ENCODE assay signal across 24 cellular contexts in the genomic region with DNA sequence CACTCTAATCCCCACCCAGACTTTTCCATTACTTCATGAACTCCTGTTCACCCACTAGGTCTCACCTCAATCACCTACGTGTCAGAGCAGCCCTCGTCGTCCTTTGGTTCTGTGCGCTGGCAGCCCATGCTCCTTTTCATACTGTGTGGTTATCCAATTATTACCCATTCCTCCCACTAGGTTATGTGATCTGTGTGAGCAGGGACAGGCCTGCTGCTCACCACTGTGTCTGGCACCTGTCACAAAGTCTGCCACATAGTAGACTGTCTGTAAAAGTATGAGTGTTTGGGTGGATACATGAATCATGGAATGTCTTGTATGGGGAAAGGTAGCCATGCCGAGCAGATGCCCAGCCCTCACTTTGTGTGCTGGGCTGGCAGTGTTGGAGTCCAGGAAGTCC.
"Had no signal": no experiment of that assay in that cellular context is flagged by ENCODE, and none has a peak within 500 bp of the region (broad histone marks: within the 10 kb centered on the region; RNA-seq: fewer than 3 reads in every experiment).

No MANE protein-coding gene starts in this region.

- H3K4me1 ChIP-seq: adrenal gland, esophagus muscularis mucosa, prostate gland, spleen had no signal

- H3K27me3 ChIP-seq: adrenal gland, esophagus muscularis mucosa, pancreas, spleen had no signal

- H3K36me3 Mint-ChIP-seq: mesothelial cell of epicardium; naive thymus-derived CD8-positive, alpha-beta T cell had no signal

- H3K4me3 Mint-ChIP-seq: activated CD4-positive, alpha-beta T cell treated with anti-CD3 and anti-CD28 coated beads for 36 hours; activated naive CD8-positive, alpha-beta T cell treated with anti-CD3 and anti-CD28 coated beads for 36 hours; activated T-cell treated with anti-CD3 and anti-CD28 coated beads, Interleukin-2, amount 50 U/mL, for 72 hours; mesothelial cell of epicardium; naive thymus-derived CD8-positive, alpha-beta T cell; neural crest cell had no signal

- H3K27ac Mint-ChIP-seq: activated CD4-positive, alpha-beta T cell treated with anti-CD3 and anti-CD28 coated beads for 36 hours; activated naive CD8-positive, alpha-beta T cell treated with anti-CD3 and anti-CD28 coated beads for 36 hours; activated T-cell treated with anti-CD3 and anti-CD28 coated beads, Interleukin-2, amount 50 U/mL, for 72 hours; mesothelial cell of epicardium; naive thymus-derived CD8-positive, alpha-beta T cell had no signal

- H3K4me3 ChIP-seq: adrenal gland, coronary artery, dorsolateral prefrontal cortex, esophagus muscularis mucosa, pancreas, prostate gland, spleen, thoracic aorta had no signal

- H3K27ac ChIP-seq: adrenal gland, brain microvascular endothelial cell, coronary artery, dorsolateral prefrontal cortex, esophagus muscularis mucosa, pancreas, prostate gland, spleen, thoracic aorta had no signal

- H3K4me1 Mint-ChIP-seq: activated CD4-positive, alpha-beta T cell treated with anti-CD3 and anti-CD28 coated beads for 36 hours; activated naive CD8-positive, alpha-beta T cell treated with anti-CD3 and anti-CD28 coated beads for 36 hours; mesothelial cell of epicardium; naive thymus-derived CD8-positive, alpha-beta T cell; neural crest cell had no signal

- ATAC-seq: activated CD4-positive, alpha-beta T cell treated with anti-CD3 and anti-CD28 coated beads for 36 hours; activated T-cell treated with anti-CD3 and anti-CD28 coated beads, Interleukin-2, amount 50 U/mL, for 72 hours; left ventricle myocardium superior; naive thymus-derived CD8-positive, alpha-beta T cell; pancreas had no signal

- H3K9me3 Mint-ChIP-seq: activated naive CD8-positive, alpha-beta T cell treated with anti-CD3 and anti-CD28 coated beads for 36 hours; activated T-cell treated with anti-CD3 and anti-CD28 coated beads, Interleukin-2, amount 50 U/mL, for 72 hours; mesothelial cell of epicardium; naive thymus-derived CD8-positive, alpha-beta T cell; neural crest cell had no signal

- H3K36me3 ChIP-seq: adrenal gland, brain microvascular endothelial cell, esophagus muscularis mucosa, pancreas, prostate gland, spleen, thoracic aorta had no signal

- DNase-seq: activated CD4-positive, alpha-beta T cell treated with anti-CD3 and anti-CD28 coated beads for 36 hours; activated CD4-positive, CD25-positive, alpha-beta regulatory T cell; activated naive CD4-positive, alpha-beta T cell; activated naive CD8-positive, alpha-beta T cell treated with anti-CD3 and anti-CD28 coated beads for 36 hours; activated T-cell treated with anti-CD3 and anti-CD28 coated beads for 4 hours; activated T-cell treated with anti-CD3 and anti-CD28 coated beads, Interleukin-2, amount 50 U/mL, for 72 hours; adrenal gland; brain microvascular endothelial cell; dorsolateral prefrontal cortex; effector memory CD4-positive, alpha-beta T cell; foreskin melanocyte; left ventricle myocardium superior; naive thymus-derived CD8-positive, alpha-beta T cell; nucleus accumbens; pancreas; retina; spleen; stimulated activated naive CD4-positive, alpha-beta T cell treated with Interleukin-2 at 50 U/mL for 16 hours had no signal
